ENCODE assay signal across 1 cellular context in the genomic region with DNA sequence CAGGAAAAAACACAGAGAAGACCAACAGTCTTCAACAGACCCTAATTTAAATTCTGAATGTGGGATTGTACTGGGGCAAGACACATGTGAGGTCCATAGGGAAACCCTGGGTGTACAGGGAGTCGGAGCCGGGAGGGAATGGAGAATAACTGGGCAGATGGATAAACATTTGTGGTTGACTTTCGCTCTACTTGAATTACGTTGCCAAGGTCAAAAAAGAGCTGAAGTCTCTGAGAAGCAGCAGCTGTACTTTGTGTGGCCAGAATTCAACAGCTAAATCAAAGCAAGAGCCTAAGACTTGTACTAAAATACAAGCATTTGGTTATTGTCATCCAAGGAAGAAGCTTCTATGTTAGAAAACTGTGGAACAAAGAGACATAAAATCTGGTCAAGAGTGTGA.
TF ChIP-seq lines count a peak whose summit lies in the region.

No MANE protein-coding gene starts in this region.

TF ChIP-seq in K562, 482 proteins besides CTCF, POLR2A, EP300 and RAD21 (continued from another document):
- TF ChIP-seq ELK3 (CRISPR knock-in tag; IDR thresholded peaks at IDR 0.05), result no peak
TF ChIP-seq in K562: peak in this region for 0.
